ENCODE assay signal across 8 cellular contexts in the genomic region with DNA sequence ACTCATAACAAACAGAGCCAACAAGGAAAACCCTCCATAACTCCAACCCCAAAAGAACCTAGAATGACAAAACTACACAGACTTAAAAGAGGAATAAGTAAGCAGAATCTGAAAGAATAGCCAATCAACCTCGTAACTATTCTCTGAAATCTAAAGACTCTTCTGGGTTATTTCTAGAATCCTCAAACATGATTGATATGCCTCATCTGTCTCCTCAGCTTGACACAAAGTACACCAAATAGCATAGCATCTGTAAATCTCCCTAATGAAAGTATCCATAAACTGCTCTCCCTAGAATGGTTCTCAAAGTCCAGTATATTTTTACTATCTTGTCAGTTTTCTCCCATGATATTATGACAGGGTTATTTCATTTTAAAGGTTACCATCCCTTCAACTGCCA.
"Had no signal": no experiment of that assay in that cellular context is flagged by ENCODE, and none has a peak within 500 bp of the region (broad histone marks: within the 10 kb centered on the region; RNA-seq: fewer than 3 reads in every experiment).

No MANE protein-coding gene starts in this region.

- H3K4me3 ChIP-seq: GM23338 had no signal

- H3K27ac Mint-ChIP-seq: GM23338, H9, HFFc6, IgD-negative memory B cell had no signal

- H3K4me3 Mint-ChIP-seq: GM23338, H9, HFFc6, IgD-negative memory B cell had no signal

- H3K9me3 Mint-ChIP-seq: GM23338, H9, HFFc6, IgD-negative memory B cell had no signal

- H3K36me3 Mint-ChIP-seq: IgD-negative memory B cell had no signal

- FAIRE-seq: H1, H54, HepG2 had no signal

- DNase-seq: H9, HCEC 1CT, HFFc6 had no signal

- ATAC-seq: GM23338, HepG2 had no signal

- H3K4me2 ChIP-seq: GM23338 had no signal

- H3K4me1 Mint-ChIP-seq: IgD-negative memory B cell had no signal

- H2AFZ ChIP-seq: GM23338 had no signal
